8 cellular contexts compared by ENCODE assay signal in genomic region chr6:105993341-105993740, GRCh38.
DNase-seq lines count a peak whose midpoint lies in the region; ATAC-seq and TF ChIP-seq lines count a peak whose summit lies in the region.

No MANE protein-coding gene starts in this region.

- no peaks in the 10 kb centered on the region for H3K9me3 ChIP-seq in transverse colon

- H3K27ac ChIP-seq in transverse colon, result peak overlapping the region; percentile 77 to 84 (median 79)

- H3K4me3 ChIP-seq in transverse colon, result no peak overlapping the region

- H3K27me3 ChIP-seq in transverse colon, result peaks cover 92% of the 10 kb centered on the region

- H3K9me3 Mint-ChIP-seq in activated naive CD4-positive, alpha-beta T cell treated with anti-CD3 and anti-CD28 coated beads, Interleukin-2, amount 50 U/mL, for 24 hours, result no peaks in the 10 kb centered on the region
- H3K9me3 Mint-ChIP-seq in activated naive CD4-positive, alpha-beta T cell treated with anti-CD3 and anti-CD28 coated beads, Interleukin-2, amount 50 U/mL, for 72 hours, result no peaks in the 10 kb centered on the region
- no peaks in the 10 kb centered on the region for H3K9me3 Mint-ChIP-seq in activated T-cell treated with anti-CD3 and anti-CD28 coated beads, Interleukin-2, amount 50 U/mL, for 72 hours
- no peaks in the 10 kb centered on the region for H3K9me3 Mint-ChIP-seq in immature natural killer cell

- H3K27me3 Mint-ChIP-seq in activated naive CD4-positive, alpha-beta T cell treated with anti-CD3 and anti-CD28 coated beads, Interleukin-2, amount 50 U/mL, for 24 hours, result peaks cover 57% of the 10 kb centered on the region
- H3K27me3 Mint-ChIP-seq in activated T-cell treated with anti-CD3 and anti-CD28 coated beads, Interleukin-2, amount 50 U/mL, for 72 hours (ENCODE audit: low read depth), result peaks cover 80% of the 10 kb centered on the region
- H3K27me3 Mint-ChIP-seq in immature natural killer cell (ENCODE audit: low read depth in 3 of 3), result peaks cover 31 to 54% (median 44%) of the 10 kb centered on the region in 3 donors

- ATAC-seq in activated naive CD4-positive, alpha-beta T cell treated with anti-CD3 and anti-CD28 coated beads, Interleukin-2, amount 50 U/mL, for 72 hours, result no peak
- ATAC-seq in activated T-cell treated with anti-CD3 and anti-CD28 coated beads, Interleukin-2, amount 50 U/mL, for 72 hours (replicated peaks in 1 of 2), result no peak
- ATAC-seq in HG03159 (IDR thresholded peaks at IDR 0.05; ENCODE audit: unreplicated experiment), result no peak
- ATAC-seq in GM19035 (IDR thresholded peaks at IDR 0.05; ENCODE audit: unreplicated experiment), result no peak

- 35 to 36% methylated on average over 9 of the region's 9 CpGs for WGBS in transverse colon (ENCODE audit: low coverage in 1 of 2), 2 donors

- H3K36me3 ChIP-seq in transverse colon, result no peaks in the 10 kb centered on the region

- TF ChIP-seq CTCF in transverse colon (IDR thresholded peaks at IDR 0.05), result no peak

- H3K4me1 ChIP-seq in transverse colon, result peaks cover 0 to 33% (median 20%) of the 10 kb centered on the region in 4 donors

- H3K27ac Mint-ChIP-seq in activated naive CD4-positive, alpha-beta T cell treated with anti-CD3 and anti-CD28 coated beads, Interleukin-2, amount 50 U/mL, for 24 hours, result peak overlapping the region; percentile 66
- H3K27ac Mint-ChIP-seq in activated naive CD4-positive, alpha-beta T cell treated with anti-CD3 and anti-CD28 coated beads, Interleukin-2, amount 50 U/mL, for 72 hours, result peak overlapping the region in 1 of 2 donors; percentile 88
- H3K27ac Mint-ChIP-seq in activated T-cell treated with anti-CD3 and anti-CD28 coated beads, Interleukin-2, amount 50 U/mL, for 72 hours, result peak overlapping the region; percentile 85
- peak overlapping the region in 2 of 6 donors; percentile 8 to 65 for H3K27ac Mint-ChIP-seq in immature natural killer cell

- TF ChIP-seq POLR2A in transverse colon (IDR thresholded peaks at IDR 0.05), result no peak

- no peak for TF ChIP-seq EP300 in transverse colon (IDR thresholded peaks at IDR 0.05; ENCODE audit: low read depth)

- no peak for DNase-seq in activated naive CD4-positive, alpha-beta T cell treated with anti-CD3 and anti-CD28 coated beads, Interleukin-2, amount 50 U/mL, for 72 hours (ENCODE audit: low spot score in 2 of 2)
- DNase-seq in activated T-cell treated with anti-CD3 and anti-CD28 coated beads, Interleukin-2, amount 50 U/mL, for 72 hours, result no peak
- DNase-seq in immature natural killer cell, result no peak
- no peak for DNase-seq in transverse colon
- DNase-seq in T-helper 9 cell, result no peak

- no peaks in the 10 kb centered on the region for H3K36me3 Mint-ChIP-seq in activated naive CD4-positive, alpha-beta T cell treated with anti-CD3 and anti-CD28 coated beads, Interleukin-2, amount 50 U/mL, for 24 hours
- H3K36me3 Mint-ChIP-seq in activated naive CD4-positive, alpha-beta T cell treated with anti-CD3 and anti-CD28 coated beads, Interleukin-2, amount 50 U/mL, for 72 hours, result peaks cover 4 to 27% of the 10 kb centered on the region in 2 donors
- H3K36me3 Mint-ChIP-seq in activated T-cell treated with anti-CD3 and anti-CD28 coated beads, Interleukin-2, amount 50 U/mL, for 72 hours (ENCODE audit: insufficient read depth in 2 of 2), result peaks cover 0 to 3% of the 10 kb centered on the region in 2 donors
- no peaks in the 10 kb centered on the region for H3K36me3 Mint-ChIP-seq in immature natural killer cell

- peak overlapping the region; percentile 95 for H3K4me3 Mint-ChIP-seq in activated naive CD4-positive, alpha-beta T cell treated with anti-CD3 and anti-CD28 coated beads, Interleukin-2, amount 50 U/mL, for 24 hours
- peak overlapping the region; percentile 94 to 98 for H3K4me3 Mint-ChIP-seq in activated T-cell treated with anti-CD3 and anti-CD28 coated beads, Interleukin-2, amount 50 U/mL, for 72 hours
- peak overlapping the region; percentile 88 to 98 (median 97) for H3K4me3 Mint-ChIP-seq in immature natural killer cell

- peaks cover 31% of the 10 kb centered on the region for H3K4me1 Mint-ChIP-seq in activated naive CD4-positive, alpha-beta T cell treated with anti-CD3 and anti-CD28 coated beads, Interleukin-2, amount 50 U/mL, for 24 hours
- peaks cover 36% of the 10 kb centered on the region for H3K4me1 Mint-ChIP-seq in activated T-cell treated with anti-CD3 and anti-CD28 coated beads, Interleukin-2, amount 50 U/mL, for 72 hours (ENCODE audit: low read depth)
- peaks cover 30 to 41% of the 10 kb centered on the region in 2 donors for H3K4me1 Mint-ChIP-seq in immature natural killer cell

- in situ Hi-C loops in transverse colon (cut with MboI; ENCODE audit: low pct_ligation_motif_present in 1 of 4, low pct_unique_long_range_greater_than_20kb in 1 of 4, low sequenced_read_pairs in 3 of 4), result no loop called here

- intact Hi-C loops in transverse colon (cut with DNase I; ENCODE audit: low total_unique reads), result no loop called here
